ENCODE assay signal across 8 cellular contexts in genomic region chr3:127590282-127590592, GRCh38. TPM values are rescaled to one million over a fixed set of nuclear protein-coding genes. Genes with fewer than 3 reads are reported as not detected.
DNase-seq lines count a peak whose midpoint lies in the region; ATAC-seq and TF ChIP-seq lines count a peak whose summit lies in the region.

No MANE protein-coding gene starts in this region.

- no peak overlapping the region for H2BK5ac ChIP-seq in mesendoderm (ENCODE audit: low read length)

- no CpG with 5 or more reads among the region's 41 CpGs for WGBS in mesendoderm (ENCODE audit: extremely low coverage, insufficient coverage, low lambda C conversion rate)
- WGBS in tibial nerve, 2 donors, result 0% methylated on average over 9 to 27 of the region's 41 CpGs

- CTCF ChIA-PET in HEK293T (lab: Yijun Ruan, JAX) (no interaction called here), OCI-LY7 (lab: Charles Lee; ENCODE audit: unreplicated experiment) (no interaction called here)

- H3K4me2 ChIP-seq in OCI-LY7 (ENCODE audit: low read length), result peak overlapping the region; percentile 97
- peak overlapping the region; percentile 60 for H3K4me2 ChIP-seq in mesendoderm (ENCODE audit: low read length)

- peak overlapping the region; percentile 87 for H3K9ac ChIP-seq in mesendoderm (ENCODE audit: low read length)

- H4K20me1 ChIP-seq in OCI-LY7 (ENCODE audit: insufficient read depth, low read length), result peaks cover 5% of the 10 kb centered on the region; the same call in 1 of the 2 replicates

- no peak for TF ChIP-seq EP300 in tibial nerve (IDR thresholded peaks at IDR 0.05)

- ATAC-seq in GM18520 (IDR thresholded peaks at IDR 0.05; ENCODE audit: unreplicated experiment), result peak; percentile 25

- no peaks in the 10 kb centered on the region for H3K9me2 ChIP-seq in OCI-LY7 (ENCODE audit: insufficient read depth, low read length)

- H2BK120ac ChIP-seq in mesendoderm (ENCODE audit: low read depth, low read length), result no peak overlapping the region

- peak overlapping the region; percentile 33 for H3K18ac ChIP-seq in mesendoderm (ENCODE audit: low read length)

- H3K4me3 ChIP-seq in OCI-LY7 (ENCODE audit: low read depth, low read length, poor library complexity, severe bottlenecking) (peak overlapping the region; percentile 85), cardiac fibroblast (replicated peaks in 1 of 2; ENCODE audit: low read depth in 2 of 2, low read length in 2 of 2) (peak overlapping the region; percentile 87 to 90), mesendoderm (ENCODE audit: low read length) (peak overlapping the region; percentile 80), tibial nerve (peak overlapping the region; percentile 83 to 97 (median 91))

- H3K36me3 ChIP-seq in OCI-LY7 (ENCODE audit: insufficient read depth, low read length) (peaks cover 17% of the 10 kb centered on the region; the same call in 1 of the 2 replicates), mesendoderm (ENCODE audit: control insufficient read depth, insufficient read depth, low read length) (no peaks in the 10 kb centered on the region), tibial nerve (no peaks in the 10 kb centered on the region)

- no peak for TF ChIP-seq CTCF in OCI-LY7 (conservative IDR thresholded peaks at IDR 0.05; ENCODE audit: low read length)
- TF ChIP-seq CTCF in cardiac fibroblast (IDR thresholded peaks at IDR 0.05; ENCODE audit: low read depth, low read length), result no peak
- TF ChIP-seq CTCF in tibial nerve (IDR thresholded peaks at IDR 0.05), result no peak

- peak overlapping the region; percentile 83 for H3K27ac ChIP-seq in OCI-LY7 (ENCODE audit: low read depth, low read length, poor library complexity, severe bottlenecking)
- peak overlapping the region; percentile 17 for H3K27ac ChIP-seq in mesendoderm (ENCODE audit: low read depth, low read length)
- peak overlapping the region; percentile 71 to 92 (median 88) for H3K27ac ChIP-seq in tibial nerve

- no peaks in the 10 kb centered on the region for H3K79me1 ChIP-seq in mesendoderm (ENCODE audit: low read length)

- H3K27me3 ChIP-seq in mesendoderm (ENCODE audit: insufficient read depth, low read length, poor library complexity) (no peaks in the 10 kb centered on the region), tibial nerve (no peaks in the 10 kb centered on the region)

- POLR2A ChIA-PET in HEK293T (lab: Yijun Ruan, JAX), result interaction anchor here (1.0 to 1.9 kb wide), 3 partner anchors 7 to 107 kb away, joined by 3 to 9 read pairs (median 3); partner anchors contain the start of gene MCM2
- POLR2A ChIA-PET in OCI-LY7 (lab: Charles Lee), result interaction anchor here (1.1 kb wide), 1 partner anchor 22 kb away, joined by 3 read pairs; no protein-coding TSS in a partner anchor

- no peak overlapping the region for H4K5ac ChIP-seq in mesendoderm (ENCODE audit: low read length)

- no peak overlapping the region for H3K4ac ChIP-seq in mesendoderm (ENCODE audit: low read depth, low read length)

- DNase-seq in HEK293T (ENCODE audit: extremely low spot score) (no peak), OCI-LY7 (ENCODE audit: low spot score) (no peak), cardiac fibroblast (ENCODE audit: low read depth in 2 of 2) (no peak), mesendoderm (no peak), tibial nerve (ENCODE audit: low spot score in 2 of 2) (no peak), NCI-H82 (lab: John Stamatoyannopoulos, UW) (no peak), Ammon's horn (ENCODE audit: low spot score) (no peak)

- H3K4me1 ChIP-seq in OCI-LY7 (ENCODE audit: insufficient read depth, low read length, poor library complexity, severe bottlenecking) (peaks cover 43% of the 10 kb centered on the region), mesendoderm (ENCODE audit: control insufficient read depth, low read depth, low read length) (peaks cover 3% of the 10 kb centered on the region), tibial nerve (peaks cover 0 to 51% (median 27%) of the 10 kb centered on the region in 4 donors)

- TF ChIP-seq POLR2A in tibial nerve (IDR thresholded peaks at IDR 0.05), result no peak

- H3K79me2 ChIP-seq in OCI-LY7 (ENCODE audit: insufficient read depth, low read depth, low read length) (peaks cover 20% of the 10 kb centered on the region), mesendoderm (ENCODE audit: control insufficient read depth, insufficient read depth, low read length) (no peaks in the 10 kb centered on the region)

- intact Hi-C loops in OCI-LY7 (cut with micrococcal nuclease; ENCODE audit: unreplicated experiment), result loop anchor here (2.0 to 5.0 kb wide), 3 partner anchors 147 to 533 kb away; partner anchors contain the start of genes RUVBL1 and SEC61A1

- H2AK5ac ChIP-seq in mesendoderm (ENCODE audit: low read length), result no peak overlapping the region

- no TSS peak for BruUV-seq in OCI-LY7 (replicated peaks; lab: Mats Ljungman, UMichigan)

- H3K56ac ChIP-seq in mesendoderm (ENCODE audit: low read length), result peak overlapping the region; percentile 93

- H3K23ac ChIP-seq in mesendoderm (ENCODE audit: low read length), result peak overlapping the region; percentile 69

- 0 out of 2 replicates have a peak overlapping the region, but pooled peaks have one; percentile 22 for H2AFZ ChIP-seq in OCI-LY7 (ENCODE audit: low read length)

- no peak overlapping the region for H2BK15ac ChIP-seq in mesendoderm (replicated peaks; ENCODE audit: low read depth)

- H3K9me3 ChIP-seq in OCI-LY7 (ENCODE audit: low read length) (no peaks in the 10 kb centered on the region), tibial nerve (no peaks in the 10 kb centered on the region)

- no peak overlapping the region for H4K8ac ChIP-seq in mesendoderm (ENCODE audit: low read depth, low read length)

TF ChIP-seq in HEK293T, 16 proteins besides CTCF, POLR2A, EP300 and RAD21:
- 0 out of 2 replicates have a peak, but pooled peaks have one; percentile 32 for TF ChIP-seq ARNT (IDR thresholded peaks at IDR 0.05)
- TF ChIP-seq, protein P1, sequence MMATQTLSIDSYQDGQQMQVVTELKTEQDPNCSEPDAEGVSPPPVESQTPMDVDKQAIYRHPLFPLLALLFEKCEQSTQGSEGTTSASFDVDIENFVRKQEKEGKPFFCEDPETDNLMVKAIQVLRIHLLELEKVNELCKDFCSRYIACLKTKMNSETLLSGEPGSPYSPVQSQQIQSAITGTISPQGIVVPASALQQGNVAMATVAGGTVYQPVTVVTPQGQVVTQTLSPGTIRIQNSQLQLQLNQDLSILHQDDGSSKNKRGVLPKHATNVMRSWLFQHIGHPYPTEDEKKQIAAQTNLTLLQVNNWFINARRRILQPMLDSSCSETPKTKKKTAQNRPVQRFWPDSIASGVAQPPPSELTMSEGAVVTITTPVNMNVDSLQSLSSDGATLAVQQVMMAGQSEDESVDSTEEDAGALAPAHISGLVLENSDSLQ (IDR thresholded peaks at IDR 0.05), result no peak

RNA-seq across cellular contexts. Expression of gene TPRA1, which starts 0.3 kb away (rescaled TPM):
- 25.6 and 32.3 TPM in 2 replicates for total RNA-seq in OCI-LY7 (2014; rRNA removed; shearing (Covaris generic))
- total RNA-seq in OCI-LY7 (2022), result 44.6 and 51.4 TPM in 2 replicates
- polyA plus RNA-seq in mesendoderm (2013, experiment 1 of 2), result 4.3 TPM
- polyA plus RNA-seq in mesendoderm (2013, experiment 2 of 2), result 4.3 TPM
- 10 to 100 TPM; 50.3 to 75.3 (median 67.5) TPM for total RNA-seq in tibial nerve

RNA-seq across cellular contexts. Expression of gene MCM2, which starts 8.0 kb away (rescaled TPM):
- 207 and 237 TPM in 2 replicates for total RNA-seq in OCI-LY7 (2014; rRNA removed; shearing (Covaris generic))
- 218 and 234 TPM in 2 replicates for total RNA-seq in OCI-LY7 (2022)
- polyA plus RNA-seq in mesendoderm (2013, experiment 1 of 2), result 75.8 TPM
- polyA plus RNA-seq in mesendoderm (2013, experiment 2 of 2), result 77.5 TPM
- 1 to 10 TPM; 4.2 to 7.6 (median 7.5) TPM for total RNA-seq in tibial nerve

RNA-seq across cellular contexts. Expression of gene PODXL2, which starts 38.7 kb away (rescaled TPM):
- total RNA-seq in OCI-LY7 (2014; rRNA removed; shearing (Covaris generic)), result 29.4 and 37.7 TPM in 2 replicates
- 15.2 and 16.1 TPM in 2 replicates for total RNA-seq in OCI-LY7 (2022)
- 9.6 TPM for polyA plus RNA-seq in mesendoderm (2013, experiment 1 of 2)
- polyA plus RNA-seq in mesendoderm (2013, experiment 2 of 2), result 10.3 TPM
- total RNA-seq in tibial nerve, result 10 to 100 TPM; 12.7 to 19.8 (median 14.1) TPM

Comparison
In these comparisons a context has a peak if more than half of its experiments do, and no peak if none do; other contexts are left out.
1. H3K27ac ChIP-seq: peak in every context shown above with its lines; median percentile 88 in tibial nerve; 83 in OCI-LY7; 17 in mesendoderm.
2. RNA of gene MCM2, which starts 8.0 kb away (total RNA-seq): 207 to 237 TPM in OCI-LY7; 4.2 to 7.6 TPM in tibial nerve; every median in the first group is over 10 times any median in the second.
3. Peak in every context shown above with its lines, with median percentiles within 50 percentile points of each other: H3K4me3 ChIP-seq.